ENCODE assay signal across 8 cellular contexts in genomic region chr11:64268687-64269379, GRCh38. TPM values are rescaled to one million over a fixed set of nuclear protein-coding genes. Genes with fewer than 3 reads are reported as not detected.
DNase-seq lines count a peak whose midpoint lies in the region; ATAC-seq and TF ChIP-seq lines count a peak whose summit lies in the region.

No MANE protein-coding gene starts in this region.

- H2AK5ac ChIP-seq in IMR-90 (ENCODE audit: low read depth, low read length) = peak overlapping the region; percentile 94; the same call in 1 of the 2 replicates

- in situ Hi-C loops in IMR-90 (cut with MboI; ENCODE audit: low sequenced_read_pairs) = no loop called here

- 20% methylated on average over 1 of the region's 23 CpGs; no CpG with 5 or more reads in 1 of the 2 experiments for WGBS in IMR-90 (ENCODE audit: extremely low coverage in 2 of 2, insufficient read length in 1 of 2), 2 experiments
- 4 to 8% methylated on average over 11 to 23 of the region's 23 CpGs for WGBS in testis, 2 donors

- peaks cover 9 to 33% of the 10 kb centered on the region in 2 experiments for H3K79me1 ChIP-seq in IMR-90 (ENCODE audit: low read depth in 1 of 2, low read length in 2 of 2)

- H3K4me3 ChIP-seq in IMR-90 (ENCODE audit: insufficient read depth, low read depth, low read length) = peak overlapping the region; percentile 56
- H3K4me3 ChIP-seq in endocrine pancreas (ENCODE audit: control insufficient read depth, insufficient read depth, low read length) = no peak overlapping the region
- peak overlapping the region; percentile 66 for H3K4me3 ChIP-seq in mononuclear cell (ENCODE audit: low read length)
- H3K4me3 ChIP-seq in testis = peak overlapping the region; percentile 62 to 67

- peak overlapping the region; percentile 1; the same call in 1 of the 2 replicates for H3K18ac ChIP-seq in IMR-90 (ENCODE audit: low read depth, low read length)

- CTCF ChIA-PET in IMR-90 (lab: Yijun Ruan, JAX) = interaction anchor here (1.5 kb wide), 1 partner anchor 8 kb away, joined by 3 read pairs; no protein-coding TSS in a partner anchor

- no peak for TF ChIP-seq POLR2A in IMR-90 (IDR thresholded peaks at IDR 0.05; ENCODE audit: low read depth, low read length)
- no peak for TF ChIP-seq POLR2A in testis (IDR thresholded peaks at IDR 0.05)

- peak overlapping the region; percentile 94 for H4K91ac ChIP-seq in IMR-90 (ENCODE audit: insufficient read depth, low read depth, low read length)

- H3K9me3 ChIP-seq in IMR-90 (ENCODE audit: control insufficient read depth, insufficient read depth, low read length) (no peaks in the 10 kb centered on the region), endocrine pancreas (ENCODE audit: control insufficient read depth, low read length) (no peaks in the 10 kb centered on the region), mononuclear cell (ENCODE audit: low read depth, low read length) (no peaks in the 10 kb centered on the region), testis (no peaks in the 10 kb centered on the region)

- no peak for TF ChIP-seq CTCF in IMR-90 (conservative IDR thresholded peaks at IDR 0.05; ENCODE audit: low read depth, low read length)
- TF ChIP-seq CTCF in testis (IDR thresholded peaks at IDR 0.05) = no peak

- peak overlapping the region; percentile 88 for H3K4ac ChIP-seq in IMR-90 (ENCODE audit: low read depth, low read length)

- BruUV-seq in IMR-90 (replicated peaks; lab: Mats Ljungman, UMichigan) = no TSS peak

- intact Hi-C loops in IMR-90 (cut with micrococcal nuclease) (loop anchor here (1.0 kb wide), 1 partner anchor 39 kb away; the partner anchor contains the start of gene DNAJC4), testis (cut with DNase I; ENCODE audit: low total_unique reads) (no loop called here)

- TF ChIP-seq RAD21 in IMR-90 (IDR thresholded peaks at IDR 0.05; ENCODE audit: low read length) = no peak

- H2AK9ac ChIP-seq in IMR-90 (replicated peaks; ENCODE audit: low read depth, low read length, poor library complexity) = peak overlapping the region; percentile 90

- peaks cover 11% of the 10 kb centered on the region for H3K4me1 ChIP-seq in IMR-90 (ENCODE audit: control insufficient read depth, insufficient read depth, low read length)
- H3K4me1 ChIP-seq in endocrine pancreas (ENCODE audit: control insufficient read depth, insufficient read depth, low read length) = no peaks in the 10 kb centered on the region
- H3K4me1 ChIP-seq in mononuclear cell (ENCODE audit: insufficient read depth, low read length) = peaks cover 35% of the 10 kb centered on the region
- peaks cover 43% of the 10 kb centered on the region for H3K4me1 ChIP-seq in testis

- POLR2A ChIA-PET in IMR-90 (lab: Charles Lee; ENCODE audit: unreplicated experiment) = interaction anchor here (1.2 kb wide), 1 partner anchor 19 kb away, joined by 3 read pairs; no protein-coding TSS in a partner anchor

- H4K8ac ChIP-seq in IMR-90 (ENCODE audit: low read depth in 2 of 2, low read length in 2 of 2) = peak overlapping the region; percentile 77 to 96

- peaks cover 5% of the 10 kb centered on the region; the same call in 1 of the 2 replicates for H3K9me1 ChIP-seq in IMR-90 (ENCODE audit: insufficient read depth, low read length)

- H3K36me3 ChIP-seq in IMR-90 (ENCODE audit: control insufficient read depth, insufficient read depth, low read length) (peaks cover 10% of the 10 kb centered on the region; the same call in 1 of the 2 replicates), endocrine pancreas (ENCODE audit: control insufficient read depth, insufficient read depth, low read length) (no peaks in the 10 kb centered on the region), testis (ENCODE audit: low read depth, missing control alignments) (no peaks in the 10 kb centered on the region)

- DNase-seq in D341Med (ENCODE audit: low spot score) (peak; percentile 63), IMR-90 (peak; percentile 48), T-helper 9 cell (peak; percentile 29), testis (peak; percentile 94), globus pallidus (ENCODE audit: low spot score) (no peak)

- H3K4me2 ChIP-seq in IMR-90 (ENCODE audit: low read depth, low read length) = peak overlapping the region; percentile 73

- H2BK20ac ChIP-seq in IMR-90 (ENCODE audit: low read depth, low read length) = 0 out of 2 replicates have a peak overlapping the region, but pooled peaks have one; percentile 20

- H3K27ac ChIP-seq in IMR-90 (ENCODE audit: insufficient read depth, low read length) = peak overlapping the region; percentile 76
- peak overlapping the region; percentile 86 to 94 for H3K27ac ChIP-seq in testis

- dilution Hi-C loops in IMR-90 (cut with HindIII; ENCODE audit: low sequenced_read_pairs, unreplicated experiment) = no loop called here

- 0 out of 3 replicates have a peak overlapping the region, but pooled peaks have one; percentile 39 for H2BK15ac ChIP-seq in IMR-90 (ENCODE audit: low read depth, low read length)

- peak overlapping the region; percentile 87 for H3K14ac ChIP-seq in IMR-90 (replicated peaks; ENCODE audit: low read depth, low read length)

- peak; percentile 21 for ATAC-seq in GM19467 (IDR thresholded peaks at IDR 0.05; ENCODE audit: unreplicated experiment)
- ATAC-seq in IMR-90 (ENCODE audit: low read depth) = peak; percentile 10

- no peaks in the 10 kb centered on the region; the same call in 1 of the 2 replicates for H4K20me1 ChIP-seq in IMR-90 (ENCODE audit: insufficient read depth, low read length)

- H3K27me3 ChIP-seq in IMR-90 (ENCODE audit: control insufficient read depth, insufficient read depth, low read length) (no peaks in the 10 kb centered on the region), endocrine pancreas (ENCODE audit: control insufficient read depth, insufficient read depth, low read length) (no peaks in the 10 kb centered on the region), mononuclear cell (ENCODE audit: insufficient read depth, low read length) (no peaks in the 10 kb centered on the region), testis (no peaks in the 10 kb centered on the region)

- H2BK120ac ChIP-seq in IMR-90 (ENCODE audit: low read depth, low read length) = peak overlapping the region; percentile 67

- peak overlapping the region; percentile 82 for H3K56ac ChIP-seq in IMR-90 (ENCODE audit: extremely low read depth, insufficient read depth, low read length)

- peak overlapping the region; percentile 73 for H3K23ac ChIP-seq in IMR-90 (ENCODE audit: low read depth, low read length)

- peak overlapping the region; percentile 51 for H4K5ac ChIP-seq in IMR-90 (ENCODE audit: low read depth, low read length)

- peak overlapping the region; percentile 61 for H2BK5ac ChIP-seq in IMR-90 (ENCODE audit: low read depth, low read length, poor library complexity, severe bottlenecking)

- peak overlapping the region; percentile 96 for H2AFZ ChIP-seq in IMR-90 (replicated peaks; ENCODE audit: low read length, poor library complexity)

- H3K9ac ChIP-seq in IMR-90 (ENCODE audit: low read depth, low read length) (peak overlapping the region; percentile 75), endocrine pancreas (ENCODE audit: control insufficient read depth, insufficient read depth, low read length) (peak overlapping the region; percentile 55)

TF ChIP-seq in IMR-90, 13 proteins besides CTCF, POLR2A, EP300 and RAD21:
- TF ChIP-seq CHD1 (IDR thresholded peaks at IDR 0.05; ENCODE audit: low read depth, low read length) (no peak), CEBPB (IDR thresholded peaks at IDR 0.05; ENCODE audit: low read depth, low read length) (peak; percentile 37; the same call in 1 of the 2 replicates)

RNA-seq across cellular contexts. Expression of gene BAD, which starts 15.6 kb away (rescaled TPM):
- total RNA-seq in IMR-90 (2012; rRNA removed) = 27.5 and 30.3 TPM in 2 replicates
- 68.0 and 88.6 TPM in 2 replicates for polyA plus RNA-seq in IMR-90 (2012; rRNA removed)
- polyA plus RNA-seq in IMR-90 (2012; cell fraction: cytosol; rRNA removed) = 47.7 and 81.8 TPM in 2 replicates
- polyA plus RNA-seq in IMR-90 (2012; cell fraction: nucleus; rRNA removed; ENCODE audit: low replicate concordance) = 24.4 and 39.1 TPM in 2 replicates
- 26.7 TPM for total RNA-seq in mononuclear cell
- 100 to 1,000 TPM in 1 of 2 donors, 10 to 100 TPM in 1; 88.7 to 110 TPM for total RNA-seq in testis
- polyA plus RNA-seq in testis (ENCODE audit: insufficient read depth, low read depth, low replicate concordance) = 85.2 TPM

RNA-seq across cellular contexts. Expression of gene GPR137, which starts 16.8 kb away (rescaled TPM):
- total RNA-seq in IMR-90 (2012; rRNA removed) (2.8 and 3.6 TPM in 2 replicates), mononuclear cell (13.9 TPM), testis (100 to 1,000 TPM; 204 to 230 TPM)
- polyA plus RNA-seq in IMR-90 (2012; rRNA removed) (26.0 and 31.8 TPM in 2 replicates), testis (ENCODE audit: insufficient read depth, low read depth, low replicate concordance) (390 TPM)
- polyA plus RNA-seq in IMR-90 (2012; cell fraction: cytosol; rRNA removed) = 21.0 and 34.1 TPM in 2 replicates
- polyA plus RNA-seq in IMR-90 (2012; cell fraction: nucleus; rRNA removed; ENCODE audit: low replicate concordance) = 40.1 and 102 TPM in 2 replicates

RNA-seq across cellular contexts. Expression of gene PLCB3, which starts 17.5 kb away (rescaled TPM):
- total RNA-seq in IMR-90 (2012; rRNA removed) = 24.9 and 26.9 TPM in 2 replicates
- 23.9 and 25.9 TPM in 2 replicates for polyA plus RNA-seq in IMR-90 (2012; rRNA removed)
- polyA plus RNA-seq in IMR-90 (2012; cell fraction: cytosol; rRNA removed) = 15.3 and 21.3 TPM in 2 replicates
- polyA plus RNA-seq in IMR-90 (2012; cell fraction: nucleus; rRNA removed; ENCODE audit: low replicate concordance) = 51.9 and 93.7 TPM in 2 replicates
- total RNA-seq in mononuclear cell = 3.7 TPM
- 10 to 100 TPM; 29.6 to 45.4 TPM for total RNA-seq in testis
- polyA plus RNA-seq in testis (ENCODE audit: insufficient read depth, low read depth, low replicate concordance) = 14.2 TPM

RNA-seq across cellular contexts. Expression of gene PPP1R14B, which starts 22.1 kb away (rescaled TPM):
- total RNA-seq in IMR-90 (2012; rRNA removed) (176 and 206 TPM in 2 replicates), mononuclear cell (26.4 TPM), testis (10 to 100 TPM; 53.4 to 67.3 TPM)
- polyA plus RNA-seq in IMR-90 (2012; rRNA removed) (257 and 355 TPM in 2 replicates), testis (ENCODE audit: insufficient read depth, low read depth, low replicate concordance) (72.0 TPM)
- 272 and 281 TPM in 2 replicates for polyA plus RNA-seq in IMR-90 (2012; cell fraction: cytosol; rRNA removed)
- 133 and 164 TPM in 2 replicates for polyA plus RNA-seq in IMR-90 (2012; cell fraction: nucleus; rRNA removed; ENCODE audit: low replicate concordance)

RNA-seq across cellular contexts. Expression of gene KCNK4, which starts 22.3 kb away (rescaled TPM):
- total RNA-seq in IMR-90 (2012; rRNA removed) (not detected in 2 replicates), mononuclear cell (not detected), testis (under 1 TPM in 1 of 2 donors, not detected in 1; 0.24 TPM)
- polyA plus RNA-seq in IMR-90 (2012; rRNA removed) (not detected in 2 replicates), testis (ENCODE audit: insufficient read depth, low read depth, low replicate concordance) (not detected)
- polyA plus RNA-seq in IMR-90 (2012; cell fraction: cytosol; rRNA removed) = 0.05 TPM in 1 of 2 replicates, not detected in the other
- 0.22 and 0.38 TPM in 2 replicates for polyA plus RNA-seq in IMR-90 (2012; cell fraction: nucleus; rRNA removed; ENCODE audit: low replicate concordance)

Comparison
In these comparisons a context has a peak if more than half of its experiments do, and no peak if none do; other contexts are left out.
1. RNA of gene GPR137, which starts 16.8 kb away (total RNA-seq): 204 to 230 TPM in testis; 13.9 TPM in mononuclear cell (single experiment) and 2.8 to 3.6 TPM in IMR-90; every median in the first group is over 10 times any median in the second.